8 cellular contexts compared by ENCODE assay signal in the genomic region with DNA sequence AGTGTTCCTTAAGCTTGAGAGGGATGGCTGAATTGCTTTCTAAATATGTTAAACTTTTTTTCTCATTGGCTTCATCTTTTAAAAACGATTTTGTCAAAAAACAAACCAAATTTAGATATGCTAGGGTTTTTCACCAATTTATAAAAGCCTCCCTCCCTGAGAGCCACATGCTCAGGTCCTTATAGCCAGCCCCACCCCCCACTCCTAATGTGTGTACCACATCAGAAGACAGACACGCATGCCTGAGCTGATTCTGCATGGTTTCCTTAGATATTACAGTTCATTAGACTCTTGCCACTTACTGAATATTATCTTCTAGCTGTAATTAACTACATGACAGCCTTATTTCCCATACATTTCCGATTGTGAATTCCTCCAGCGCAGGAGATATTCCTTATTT.
DNase-seq lines count a peak whose midpoint lies in the region; ATAC-seq and TF ChIP-seq lines count a peak whose summit lies in the region.

No MANE protein-coding gene starts in this region.

- TF ChIP-seq CTCF in DOHH2 (IDR thresholded peaks at IDR 0.05; ENCODE audit: low read depth, low read length, poor library complexity, severe bottlenecking) (no peak), GM20000 (IDR thresholded peaks at IDR 0.05; ENCODE audit: extremely low read depth, missing control alignments) (no peak)

- peaks cover 9% of the 10 kb centered on the region for H3F3A ChIP-seq in DOHH2 (ENCODE audit: control insufficient read depth, insufficient read depth)

- H3K27ac ChIP-seq in DOHH2 (ENCODE audit: low read depth, low read length) (no peak overlapping the region), iPS-18a (ENCODE audit: low read length) (peak overlapping the region; percentile 88)

- ATAC-seq in HG03135 (IDR thresholded peaks at IDR 0.05; ENCODE audit: unreplicated experiment): no peak

- no peaks in the 10 kb centered on the region for H3K9me2 ChIP-seq in DOHH2 (replicated peaks; ENCODE audit: control insufficient read depth, low read length)

- H3K27me3 ChIP-seq in DOHH2 (ENCODE audit: control insufficient read depth, low read length) (no peaks in the 10 kb centered on the region), iPS-18a (ENCODE audit: control insufficient read depth, insufficient read depth, low read length) (peaks cover 7% of the 10 kb centered on the region)

- H4K20me1 ChIP-seq in DOHH2 (ENCODE audit: control insufficient read depth, insufficient read depth, low read depth, low read length): peaks cover 48% of the 10 kb centered on the region

- peak overlapping the region; percentile 85 for H3K9ac ChIP-seq in iPS-18a (ENCODE audit: low read length)

- peak overlapping the region; percentile 95 for H3K4me2 ChIP-seq in DOHH2 (ENCODE audit: low read length)

- peaks cover 80% of the 10 kb centered on the region for H3K79me2 ChIP-seq in DOHH2 (ENCODE audit: control insufficient read depth, low read length)

- DNase-seq in NCI-H69 (lab: John Stamatoyannopoulos, UW): peak; percentile 47
- peak; percentile 9 for DNase-seq in activated T-helper 9 cell treated with anti-CD3 and anti-CD28 coated beads, Interleukin-2, amount 50 U/mL, for 16 hours (ENCODE audit: low read depth)
- DNase-seq in stimulated activated CD4-positive, alpha-beta T cell treated with anti-CD3 and anti-CD28 coated beads, Interleukin-2, amount 100 ng/mL, for 4 hours (ENCODE audit: low read depth): peak; percentile 54
- no peak for DNase-seq in COR-L47 (lab: John Stamatoyannopoulos, UW)
- DNase-seq in GM20000 (ENCODE audit: low spot score): no peak

- H3K36me3 ChIP-seq in DOHH2 (ENCODE audit: control insufficient read depth, low read length) (peaks cover 30% of the 10 kb centered on the region), iPS-18a (ENCODE audit: control insufficient read depth, low read depth, low read length) (no peaks in the 10 kb centered on the region)

- H3K4me3 ChIP-seq in DOHH2 (ENCODE audit: low read length): peak overlapping the region; percentile 81
- H3K4me3 ChIP-seq in iPS-18a (ENCODE audit: low read length): peak overlapping the region; percentile 88

- H3K9me3 ChIP-seq in DOHH2 (ENCODE audit: control insufficient read depth, insufficient read depth, low read length): no peaks in the 10 kb centered on the region
- no peaks in the 10 kb centered on the region for H3K9me3 ChIP-seq in iPS-18a (ENCODE audit: control insufficient read depth, low read depth, low read length)

- H3K4me1 ChIP-seq in DOHH2 (ENCODE audit: control insufficient read depth, low read length) (peaks cover 71% of the 10 kb centered on the region), iPS-18a (ENCODE audit: control insufficient read depth, low read depth, low read length) (peaks cover 63% of the 10 kb centered on the region)

Comparison
In these comparisons a context has a peak if more than half of its experiments do, and no peak if none do; other contexts are left out.
1. DNase-seq: peak in NCI-H69 (single experiment), activated T-helper 9 cell treated with anti-CD3 and anti-CD28 coated beads, Interleukin-2, amount 50 U/mL, for 16 hours (single experiment) and stimulated activated CD4-positive, alpha-beta T cell treated with anti-CD3 and anti-CD28 coated beads, Interleukin-2, amount 100 ng/mL, for 4 hours (single experiment); none in COR-L47 (single experiment) and GM20000 (single experiment).